Comparison of ENCODE assay signal across 1 cellular context in the genomic region with DNA sequence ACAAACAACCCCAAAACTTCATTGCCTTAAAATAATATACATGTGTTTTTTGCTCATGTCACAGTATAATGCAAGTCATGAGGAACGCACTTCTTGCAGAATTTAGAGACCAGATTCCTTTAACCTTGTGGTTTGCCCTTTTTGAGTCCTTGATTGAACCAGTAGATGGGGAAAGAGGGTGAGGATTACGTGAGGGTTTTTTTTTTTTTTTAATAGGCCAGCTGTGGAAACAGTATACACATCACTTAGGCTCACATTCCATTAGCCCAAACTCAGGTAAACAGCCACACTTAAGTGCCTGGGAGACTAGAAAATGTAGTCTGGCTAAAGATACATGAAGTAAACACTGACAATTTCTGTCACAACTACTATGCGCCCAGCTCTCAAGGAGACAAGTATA.
TF ChIP-seq lines count a peak whose summit lies in the region.

No MANE protein-coding gene starts in this region.

TF ChIP-seq in HEK293, 187 proteins besides CTCF, POLR2A, EP300 and RAD21 (continued from another document):
- no peak for TF ChIP-seq ZNF404 (tag by site-specific recombination; IDR thresholded peaks at IDR 0.05)
- no peak for TF ChIP-seq ZNF473 (tag by site-specific recombination; IDR thresholded peaks at IDR 0.05)
- no peak for TF ChIP-seq ZNF10 (tag by site-specific recombination; IDR thresholded peaks at IDR 0.05)
- no peak for TF ChIP-seq ZNF266 (tag by site-specific recombination; IDR thresholded peaks at IDR 0.05; ENCODE audit: low read depth)
- TF ChIP-seq ZNF184 (tag by site-specific recombination; IDR thresholded peaks at IDR 0.05), result no peak
- TF ChIP-seq ZEB2 (tag by site-specific recombination; IDR thresholded peaks at IDR 0.05), result no peak
- TF ChIP-seq GFI1B (tag by site-specific recombination; IDR thresholded peaks at IDR 0.05), result no peak
- TF ChIP-seq FEZF1 (tag by site-specific recombination; IDR thresholded peaks at IDR 0.05), result no peak
- TF ChIP-seq, protein P1, sequence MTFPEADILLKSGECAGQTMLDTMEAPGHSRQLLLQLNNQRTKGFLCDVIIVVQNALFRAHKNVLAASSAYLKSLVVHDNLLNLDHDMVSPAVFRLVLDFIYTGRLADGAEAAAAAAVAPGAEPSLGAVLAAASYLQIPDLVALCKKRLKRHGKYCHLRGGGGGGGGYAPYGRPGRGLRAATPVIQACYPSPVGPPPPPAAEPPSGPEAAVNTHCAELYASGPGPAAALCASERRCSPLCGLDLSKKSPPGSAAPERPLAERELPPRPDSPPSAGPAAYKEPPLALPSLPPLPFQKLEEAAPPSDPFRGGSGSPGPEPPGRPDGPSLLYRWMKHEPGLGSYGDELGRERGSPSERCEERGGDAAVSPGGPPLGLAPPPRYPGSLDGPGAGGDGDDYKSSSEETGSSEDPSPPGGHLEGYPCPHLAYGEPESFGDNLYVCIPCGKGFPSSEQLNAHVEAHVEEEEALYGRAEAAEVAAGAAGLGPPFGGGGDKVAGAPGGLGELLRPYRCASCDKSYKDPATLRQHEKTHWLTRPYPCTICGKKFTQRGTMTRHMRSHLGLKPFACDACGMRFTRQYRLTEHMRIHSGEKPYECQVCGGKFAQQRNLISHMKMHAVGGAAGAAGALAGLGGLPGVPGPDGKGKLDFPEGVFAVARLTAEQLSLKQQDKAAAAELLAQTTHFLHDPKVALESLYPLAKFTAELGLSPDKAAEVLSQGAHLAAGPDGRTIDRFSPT (tag by site-specific recombination; IDR thresholded peaks at IDR 0.05), result no peak
- no peak for TF ChIP-seq ZNF548 (tag by site-specific recombination; IDR thresholded peaks at IDR 0.05)
- TF ChIP-seq ZNF544 (tag by site-specific recombination; IDR thresholded peaks at IDR 0.05), result no peak
- no peak for TF ChIP-seq ZSCAN16 (tag by site-specific recombination; IDR thresholded peaks at IDR 0.05)
- TF ChIP-seq, protein P2, sequence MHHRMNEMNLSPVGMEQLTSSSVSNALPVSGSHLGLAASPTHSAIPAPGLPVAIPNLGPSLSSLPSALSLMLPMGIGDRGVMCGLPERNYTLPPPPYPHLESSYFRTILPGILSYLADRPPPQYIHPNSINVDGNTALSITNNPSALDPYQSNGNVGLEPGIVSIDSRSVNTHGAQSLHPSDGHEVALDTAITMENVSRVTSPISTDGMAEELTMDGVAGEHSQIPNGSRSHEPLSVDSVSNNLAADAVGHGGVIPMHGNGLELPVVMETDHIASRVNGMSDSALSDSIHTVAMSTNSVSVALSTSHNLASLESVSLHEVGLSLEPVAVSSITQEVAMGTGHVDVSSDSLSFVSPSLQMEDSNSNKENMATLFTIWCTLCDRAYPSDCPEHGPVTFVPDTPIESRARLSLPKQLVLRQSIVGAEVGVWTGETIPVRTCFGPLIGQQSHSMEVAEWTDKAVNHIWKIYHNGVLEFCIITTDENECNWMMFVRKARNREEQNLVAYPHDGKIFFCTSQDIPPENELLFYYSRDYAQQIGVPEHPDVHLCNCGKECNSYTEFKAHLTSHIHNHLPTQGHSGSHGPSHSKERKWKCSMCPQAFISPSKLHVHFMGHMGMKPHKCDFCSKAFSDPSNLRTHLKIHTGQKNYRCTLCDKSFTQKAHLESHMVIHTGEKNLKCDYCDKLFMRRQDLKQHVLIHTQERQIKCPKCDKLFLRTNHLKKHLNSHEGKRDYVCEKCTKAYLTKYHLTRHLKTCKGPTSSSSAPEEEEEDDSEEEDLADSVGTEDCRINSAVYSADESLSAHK (tag by site-specific recombination; IDR thresholded peaks at IDR 0.05), result peak; percentile 23; the same call in 1 of the 2 replicates
- TF ChIP-seq, protein P3, sequence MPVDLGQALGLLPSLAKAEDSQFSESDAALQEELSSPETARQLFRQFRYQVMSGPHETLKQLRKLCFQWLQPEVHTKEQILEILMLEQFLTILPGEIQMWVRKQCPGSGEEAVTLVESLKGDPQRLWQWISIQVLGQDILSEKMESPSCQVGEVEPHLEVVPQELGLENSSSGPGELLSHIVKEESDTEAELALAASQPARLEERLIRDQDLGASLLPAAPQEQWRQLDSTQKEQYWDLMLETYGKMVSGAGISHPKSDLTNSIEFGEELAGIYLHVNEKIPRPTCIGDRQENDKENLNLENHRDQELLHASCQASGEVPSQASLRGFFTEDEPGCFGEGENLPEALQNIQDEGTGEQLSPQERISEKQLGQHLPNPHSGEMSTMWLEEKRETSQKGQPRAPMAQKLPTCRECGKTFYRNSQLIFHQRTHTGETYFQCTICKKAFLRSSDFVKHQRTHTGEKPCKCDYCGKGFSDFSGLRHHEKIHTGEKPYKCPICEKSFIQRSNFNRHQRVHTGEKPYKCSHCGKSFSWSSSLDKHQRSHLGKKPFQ (tag by site-specific recombination; IDR thresholded peaks at IDR 0.05), result no peak
- TF ChIP-seq, protein P4, sequence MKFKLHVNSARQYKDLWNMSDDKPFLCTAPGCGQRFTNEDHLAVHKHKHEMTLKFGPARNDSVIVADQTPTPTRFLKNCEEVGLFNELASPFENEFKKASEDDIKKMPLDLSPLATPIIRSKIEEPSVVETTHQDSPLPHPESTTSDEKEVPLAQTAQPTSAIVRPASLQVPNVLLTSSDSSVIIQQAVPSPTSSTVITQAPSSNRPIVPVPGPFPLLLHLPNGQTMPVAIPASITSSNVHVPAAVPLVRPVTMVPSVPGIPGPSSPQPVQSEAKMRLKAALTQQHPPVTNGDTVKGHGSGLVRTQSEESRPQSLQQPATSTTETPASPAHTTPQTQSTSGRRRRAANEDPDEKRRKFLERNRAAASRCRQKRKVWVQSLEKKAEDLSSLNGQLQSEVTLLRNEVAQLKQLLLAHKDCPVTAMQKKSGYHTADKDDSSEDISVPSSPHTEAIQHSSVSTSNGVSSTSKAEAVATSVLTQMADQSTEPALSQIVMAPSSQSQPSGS (tag by site-specific recombination; IDR thresholded peaks at IDR 0.05; ENCODE audit: low read depth), result no peak
- TF ChIP-seq SCRT2 (tag by site-specific recombination; IDR thresholded peaks at IDR 0.05), result no peak
- TF ChIP-seq, protein P5, sequence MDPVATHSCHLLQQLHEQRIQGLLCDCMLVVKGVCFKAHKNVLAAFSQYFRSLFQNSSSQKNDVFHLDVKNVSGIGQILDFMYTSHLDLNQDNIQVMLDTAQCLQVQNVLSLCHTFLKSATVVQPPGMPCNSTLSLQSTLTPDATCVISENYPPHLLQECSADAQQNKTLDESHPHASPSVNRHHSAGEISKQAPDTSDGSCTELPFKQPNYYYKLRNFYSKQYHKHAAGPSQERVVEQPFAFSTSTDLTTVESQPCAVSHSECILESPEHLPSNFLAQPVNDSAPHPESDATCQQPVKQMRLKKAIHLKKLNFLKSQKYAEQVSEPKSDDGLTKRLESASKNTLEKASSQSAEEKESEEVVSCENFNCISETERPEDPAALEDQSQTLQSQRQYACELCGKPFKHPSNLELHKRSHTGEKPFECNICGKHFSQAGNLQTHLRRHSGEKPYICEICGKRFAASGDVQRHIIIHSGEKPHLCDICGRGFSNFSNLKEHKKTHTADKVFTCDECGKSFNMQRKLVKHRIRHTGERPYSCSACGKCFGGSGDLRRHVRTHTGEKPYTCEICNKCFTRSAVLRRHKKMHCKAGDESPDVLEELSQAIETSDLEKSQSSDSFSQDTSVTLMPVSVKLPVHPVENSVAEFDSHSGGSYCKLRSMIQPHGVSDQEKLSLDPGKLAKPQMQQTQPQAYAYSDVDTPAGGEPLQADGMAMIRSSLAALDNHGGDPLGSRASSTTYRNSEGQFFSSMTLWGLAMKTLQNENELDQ (tag by site-specific recombination; IDR thresholded peaks at IDR 0.05; ENCODE audit: low read depth), result no peak
- no peak for TF ChIP-seq IKZF3 (tag by site-specific recombination; IDR thresholded peaks at IDR 0.05)
- TF ChIP-seq, protein P6, sequence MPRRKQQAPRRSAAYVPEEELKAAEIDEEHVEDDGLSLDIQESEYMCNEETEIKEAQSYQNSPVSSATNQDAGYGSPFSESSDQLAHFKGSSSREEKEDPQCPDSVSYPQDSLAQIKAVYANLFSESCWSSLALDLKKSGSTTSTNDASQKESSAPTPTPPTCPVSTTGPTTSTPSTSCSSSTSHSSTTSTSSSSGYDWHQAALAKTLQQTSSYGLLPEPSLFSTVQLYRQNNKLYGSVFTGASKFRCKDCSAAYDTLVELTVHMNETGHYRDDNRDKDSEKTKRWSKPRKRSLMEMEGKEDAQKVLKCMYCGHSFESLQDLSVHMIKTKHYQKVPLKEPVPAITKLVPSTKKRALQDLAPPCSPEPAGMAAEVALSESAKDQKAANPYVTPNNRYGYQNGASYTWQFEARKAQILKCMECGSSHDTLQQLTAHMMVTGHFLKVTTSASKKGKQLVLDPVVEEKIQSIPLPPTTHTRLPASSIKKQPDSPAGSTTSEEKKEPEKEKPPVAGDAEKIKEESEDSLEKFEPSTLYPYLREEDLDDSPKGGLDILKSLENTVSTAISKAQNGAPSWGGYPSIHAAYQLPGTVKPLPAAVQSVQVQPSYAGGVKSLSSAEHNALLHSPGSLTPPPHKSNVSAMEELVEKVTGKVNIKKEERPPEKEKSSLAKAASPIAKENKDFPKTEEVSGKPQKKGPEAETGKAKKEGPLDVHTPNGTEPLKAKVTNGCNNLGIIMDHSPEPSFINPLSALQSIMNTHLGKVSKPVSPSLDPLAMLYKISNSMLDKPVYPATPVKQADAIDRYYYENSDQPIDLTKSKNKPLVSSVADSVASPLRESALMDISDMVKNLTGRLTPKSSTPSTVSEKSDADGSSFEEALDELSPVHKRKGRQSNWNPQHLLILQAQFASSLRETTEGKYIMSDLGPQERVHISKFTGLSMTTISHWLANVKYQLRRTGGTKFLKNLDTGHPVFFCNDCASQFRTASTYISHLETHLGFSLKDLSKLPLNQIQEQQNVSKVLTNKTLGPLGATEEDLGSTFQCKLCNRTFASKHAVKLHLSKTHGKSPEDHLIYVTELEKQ (tag by site-specific recombination; IDR thresholded peaks at IDR 0.05; ENCODE audit: borderline replicate concordance), result no peak
- TF ChIP-seq SCRT1 (tag by site-specific recombination; IDR thresholded peaks at IDR 0.05; ENCODE audit: borderline replicate concordance), result no peak
- no peak for TF ChIP-seq ZNF140 (tag by site-specific recombination; IDR thresholded peaks at IDR 0.05)
- no peak for TF ChIP-seq ZNF624 (tag by site-specific recombination; IDR thresholded peaks at IDR 0.05)
- TF ChIP-seq ZNF521 (tag by site-specific recombination; IDR thresholded peaks at IDR 0.05), result no peak
- TF ChIP-seq KLF8 (tag by site-specific recombination; IDR thresholded peaks at IDR 0.05), result no peak
- TF ChIP-seq, protein P7, sequence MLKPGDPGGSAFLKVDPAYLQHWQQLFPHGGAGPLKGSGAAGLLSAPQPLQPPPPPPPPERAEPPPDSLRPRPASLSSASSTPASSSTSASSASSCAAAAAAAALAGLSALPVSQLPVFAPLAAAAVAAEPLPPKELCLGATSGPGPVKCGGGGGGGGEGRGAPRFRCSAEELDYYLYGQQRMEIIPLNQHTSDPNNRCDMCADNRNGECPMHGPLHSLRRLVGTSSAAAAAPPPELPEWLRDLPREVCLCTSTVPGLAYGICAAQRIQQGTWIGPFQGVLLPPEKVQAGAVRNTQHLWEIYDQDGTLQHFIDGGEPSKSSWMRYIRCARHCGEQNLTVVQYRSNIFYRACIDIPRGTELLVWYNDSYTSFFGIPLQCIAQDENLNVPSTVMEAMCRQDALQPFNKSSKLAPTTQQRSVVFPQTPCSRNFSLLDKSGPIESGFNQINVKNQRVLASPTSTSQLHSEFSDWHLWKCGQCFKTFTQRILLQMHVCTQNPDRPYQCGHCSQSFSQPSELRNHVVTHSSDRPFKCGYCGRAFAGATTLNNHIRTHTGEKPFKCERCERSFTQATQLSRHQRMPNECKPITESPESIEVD (tag by site-specific recombination; IDR thresholded peaks at IDR 0.05), result peak; percentile 24; the same call in 1 of the 2 replicates
- no peak for TF ChIP-seq ZNF366 (tag by site-specific recombination; conservative IDR thresholded peaks at IDR 0.05)
- TF ChIP-seq ZNF776 (tag by site-specific recombination; IDR thresholded peaks at IDR 0.05; ENCODE audit: borderline replicate concordance), result no peak
TF ChIP-seq in HEK293: peak in this region for 6.
